ENCODE assay signal across 8 cellular contexts in genomic region chr22:50306753-50307749, GRCh38. TPM values are rescaled to one million over a fixed set of nuclear protein-coding genes. Genes with fewer than 3 reads are reported as not detected.
A peak's percentile ranks its signal among the peaks of the same experiment; 100 is the strongest.
DNase-seq lines count a peak whose midpoint lies in the region; TF ChIP-seq lines count a peak whose summit lies in the region.

TSS of gene PLXNB2 (minus strand) at chr22:50307646. CDS start at chr22:50290584, 17,062 bp downstream.

- TF ChIP-seq CTCF in breast epithelium (IDR thresholded peaks at IDR 0.05), result no peak

- intact Hi-C loops in breast epithelium (cut with DNase I; ENCODE audit: low total_unique reads), result no loop called here

- H3K36me3 ChIP-seq in breast epithelium, result no peaks in the 10 kb centered on the region

- no peaks in the 10 kb centered on the region for H3K9me3 ChIP-seq in breast epithelium

- DNase-seq in stimulated activated CD4-positive, alpha-beta T cell treated with anti-CD3 and anti-CD28 coated beads, Interleukin-4, amount 100 ng/mL, for 1 hour, result peak; percentile 19
- DNase-seq in stimulated activated CD4-positive, alpha-beta T cell treated with anti-CD3 and anti-CD28 coated beads, Interleukin-4, amount 100 ng/mL, for 24 hours, result no peak
- peak; percentile 84 for DNase-seq in LoVo (ENCODE audit: low spot score)
- DNase-seq in breast epithelium (ENCODE audit: low spot score in 2 of 2), result peak; percentile 78 to 80
- DNase-seq in renal cortical epithelial cell (ENCODE audit: low read depth), result no peak
- DNase-seq in activated gamma-delta T cell (lab: John Stamatoyannopoulos, UW), result no peak

- TF ChIP-seq POLR2A in Raji (IDR thresholded peaks at IDR 0.05; ENCODE audit: insufficient read depth, low read depth, low read length) (peak; percentile 63), breast epithelium (IDR thresholded peaks at IDR 0.05) (no peak)

- no peaks in the 10 kb centered on the region for H3K27me3 ChIP-seq in breast epithelium

- H3K4me3 ChIP-seq in breast epithelium (peak within 1 kb of the TSS; percentile 90 to 99 (median 91)), iPS-11a (ENCODE audit: low read depth, low read length) (peak within 1 kb of the TSS; percentile 61)

- peaks cover 33 to 41% of the 10 kb centered on the region in 2 donors for H3K4me1 ChIP-seq in breast epithelium

- peak within 1 kb of the TSS; percentile 94 to 98 for H3K27ac ChIP-seq in breast epithelium

RNA-seq across cellular contexts. Expression of gene PLXNB2, which starts in this region (rescaled TPM):
- total RNA-seq in breast epithelium, result 100 to 1,000 TPM in 2 of 3 donors, 10 to 100 TPM in 1; 79.0 to 137 (median 122) TPM
- 98.8 and 582 TPM in 2 replicates for total RNA-seq in renal cortical epithelial cell

Comparison
In these comparisons a context has a peak if more than half of its experiments do, and no peak if none do; other contexts are left out.
1. DNase-seq: peak in stimulated activated CD4-positive, alpha-beta T cell treated with anti-CD3 and anti-CD28 coated beads, Interleukin-4, amount 100 ng/mL, for 1 hour (single experiment), LoVo (single experiment) and breast epithelium (2 of 2); none in stimulated activated CD4-positive, alpha-beta T cell treated with anti-CD3 and anti-CD28 coated beads, Interleukin-4, amount 100 ng/mL, for 24 hours (single experiment), renal cortical epithelial cell (single experiment) and activated gamma-delta T cell (single experiment).